29 cellular contexts compared by ENCODE assay signal in genomic region chr3:17188378-17188777, GRCh38.
"Had no signal": no experiment of that assay in that cellular context is flagged by ENCODE, and none has a peak within 500 bp of the region (broad histone marks: within the 10 kb centered on the region; RNA-seq: fewer than 3 reads in every experiment).

No MANE protein-coding gene starts in this region.

- H3K27me3 ChIP-seq: esophagus squamous epithelium, hepatocyte, sigmoid colon, stomach, suprapubic skin, tibial artery, upper lobe of right lung had no signal

- H3K4me2 ChIP-seq: hepatocyte, smooth muscle cell had no signal

- H3K4me3 Mint-ChIP-seq: activated CD4-positive, alpha-beta memory T cell treated with anti-CD3 and anti-CD28 coated beads, Interleukin-2, amount 10 ng/mL, durations not matched to agents 7 days and 5 days; activated CD4-positive, alpha-beta T cell treated with anti-CD3 and anti-CD28 coated beads, Interleukin-2, amount 10 ng/mL, durations not matched to agents 7 days and 5 days; activated T-cell treated with anti-CD3 and anti-CD28 coated beads, Interleukin-2, amount 50 U/mL, for 24 hours; activated T-helper 17 cell treated with anti-CD3 and anti-CD28 coated beads, Interleukin-2, amount 50 U/mL, for 72 hours; central memory CD8-positive, alpha-beta T cell; dendritic cell treated with granulocyte-macrophage colony-stimulating factor and Interleukin-4, amounts not matched to agents 40 ng/mL and 50 ng/mL, for 4 days; memory B cell; natural killer cell; stimulated activated naive B cell treated with anti-CD40 and anti-IgM and Interleukin-4, amounts not matched to agents 10 μg/mL and 1 μg/mL and 100 μg/mL, for 72 hours had no signal

- ATAC-seq: activated T-helper 17 cell treated with anti-CD3 and anti-CD28 coated beads, Interleukin-2, amount 50 U/mL, for 72 hours; natural killer cell; stimulated activated naive B cell treated with anti-CD40 and anti-IgM and Interleukin-4, amounts not matched to agents 10 μg/mL and 1 μg/mL and 100 μg/mL, for 72 hours; upper lobe of right lung had no signal

- H3K79me2 ChIP-seq: hepatocyte had no signal

- H3K4me1 ChIP-seq: esophagus squamous epithelium, stomach, suprapubic skin had no signal

- DNase-seq: activated CD4-positive, alpha-beta memory T cell treated with anti-CD3 and anti-CD28 coated beads, Interleukin-2, amount 10 ng/mL, durations not matched to agents 7 days and 5 days; activated CD4-positive, alpha-beta T cell treated with anti-CD3 and anti-CD28 coated beads for 1 hour; activated CD4-positive, alpha-beta T cell treated with anti-CD3 and anti-CD28 coated beads, Interleukin-2, amount 10 ng/mL, durations not matched to agents 7 days and 5 days; activated CD8-positive, alpha-beta memory T cell treated with anti-CD3 and anti-CD28 coated beads, Interleukin-2, amount 50 U/mL, for 48 hours; activated gamma-delta T cell treated with Interleukin-2 at 50 U/mL for 16 hours; activated naive CD4-positive, alpha-beta T cell treated with anti-CD3 and anti-CD28 coated beads, Interleukin-2, amount 50 U/mL, for 16 hours; activated T-cell treated with anti-CD3 and anti-CD28 coated beads, Interleukin-2, amount 50 U/mL, for 24 hours; amniotic stem cell; effector CD4-positive, alpha-beta T cell; esophagus squamous epithelium; foreskin melanocyte; islet precursor cell; natural killer cell; retina; sigmoid colon; stimulated activated CD4-positive, alpha-beta T cell treated with anti-CD3 and anti-CD28 coated beads, Interleukin-1b, Interleukin-23, amount 100 ng/mL, for 48 hours; stimulated activated naive B cell treated with anti-CD40 and anti-IgM and Interleukin-4, amounts not matched to agents 10 μg/mL and 1 μg/mL and 100 μg/mL, for 72 hours; stomach; T-helper 2 cell; tibial artery; upper lobe of right lung had no signal

- H3K27me3 Mint-ChIP-seq: activated CD4-positive, alpha-beta memory T cell treated with anti-CD3 and anti-CD28 coated beads, Interleukin-2, amount 10 ng/mL, durations not matched to agents 7 days and 5 days; activated CD4-positive, alpha-beta T cell treated with anti-CD3 and anti-CD28 coated beads, Interleukin-2, amount 10 ng/mL, durations not matched to agents 7 days and 5 days; activated T-cell treated with anti-CD3 and anti-CD28 coated beads, Interleukin-2, amount 50 U/mL, for 24 hours; activated T-helper 17 cell treated with anti-CD3 and anti-CD28 coated beads, Interleukin-2, amount 50 U/mL, for 72 hours; central memory CD8-positive, alpha-beta T cell; dendritic cell treated with granulocyte-macrophage colony-stimulating factor and Interleukin-4, amounts not matched to agents 40 ng/mL and 50 ng/mL, for 4 days; memory B cell; stimulated activated naive B cell treated with anti-CD40 and anti-IgM and Interleukin-4, amounts not matched to agents 10 μg/mL and 1 μg/mL and 100 μg/mL, for 72 hours had no signal

- H3K9me3 Mint-ChIP-seq: activated CD4-positive, alpha-beta memory T cell treated with anti-CD3 and anti-CD28 coated beads, Interleukin-2, amount 10 ng/mL, durations not matched to agents 7 days and 5 days; activated CD4-positive, alpha-beta T cell treated with anti-CD3 and anti-CD28 coated beads, Interleukin-2, amount 10 ng/mL, durations not matched to agents 7 days and 5 days; activated T-cell treated with anti-CD3 and anti-CD28 coated beads, Interleukin-2, amount 50 U/mL, for 24 hours; activated T-helper 17 cell treated with anti-CD3 and anti-CD28 coated beads, Interleukin-2, amount 50 U/mL, for 72 hours; central memory CD8-positive, alpha-beta T cell; dendritic cell treated with granulocyte-macrophage colony-stimulating factor and Interleukin-4, amounts not matched to agents 40 ng/mL and 50 ng/mL, for 4 days; memory B cell; natural killer cell; stimulated activated naive B cell treated with anti-CD40 and anti-IgM and Interleukin-4, amounts not matched to agents 10 μg/mL and 1 μg/mL and 100 μg/mL, for 72 hours had no signal

- H3K27ac Mint-ChIP-seq: activated CD4-positive, alpha-beta memory T cell treated with anti-CD3 and anti-CD28 coated beads, Interleukin-2, amount 10 ng/mL, durations not matched to agents 7 days and 5 days; activated CD4-positive, alpha-beta T cell treated with anti-CD3 and anti-CD28 coated beads, Interleukin-2, amount 10 ng/mL, durations not matched to agents 7 days and 5 days; activated T-cell treated with anti-CD3 and anti-CD28 coated beads, Interleukin-2, amount 50 U/mL, for 24 hours; activated T-helper 17 cell treated with anti-CD3 and anti-CD28 coated beads, Interleukin-2, amount 50 U/mL, for 72 hours; dendritic cell treated with granulocyte-macrophage colony-stimulating factor and Interleukin-4, amounts not matched to agents 40 ng/mL and 50 ng/mL, for 4 days; memory B cell; natural killer cell; stimulated activated naive B cell treated with anti-CD40 and anti-IgM and Interleukin-4, amounts not matched to agents 10 μg/mL and 1 μg/mL and 100 μg/mL, for 72 hours had no signal

- H3K27ac ChIP-seq: epithelial cell of prostate, esophagus squamous epithelium, hepatocyte, sigmoid colon, stomach, suprapubic skin, tibial artery, upper lobe of right lung had no signal

- H3K36me3 Mint-ChIP-seq: natural killer cell had no signal

- H2AFZ ChIP-seq: hepatocyte had no signal

- H3K4me3 ChIP-seq: esophagus squamous epithelium, hepatocyte, sigmoid colon, smooth muscle cell, stomach, suprapubic skin, tibial artery, upper lobe of right lung had no signal

- H3K9me3 ChIP-seq: esophagus squamous epithelium, sigmoid colon, stomach, suprapubic skin, tibial artery, upper lobe of right lung had no signal

- H3K36me3 ChIP-seq: upper lobe of right lung had no signal
